Comparison of ENCODE assay signal across 12 cellular contexts in genomic region chr1:30700528-30701265, GRCh38. TPM values are rescaled to one million over a fixed set of nuclear protein-coding genes. Genes with fewer than 3 reads are reported as not detected.
DNase-seq lines count a peak whose midpoint lies in the region; ATAC-seq and TF ChIP-seq lines count a peak whose summit lies in the region.
"Had no signal": no experiment of that assay in that cellular context is flagged by ENCODE, and none has a peak within 500 bp of the region (broad histone marks: within the 10 kb centered on the region; RNA-seq: fewer than 3 reads in every experiment).

No MANE protein-coding gene starts in this region.

- peak; percentile 89 for ATAC-seq in IMR-90 (ENCODE audit: low read depth)
- ATAC-seq: activated CD8-positive, alpha-beta memory T cell treated with anti-CD3 and anti-CD28 coated beads, Interleukin-2, amount 10 ng/mL, durations not matched to agents 7 days and 5 days had no signal

- no peak overlapping the region for H3K4me3 ChIP-seq in IMR-90 (ENCODE audit: insufficient read depth, low read depth, low read length)
- no peak overlapping the region for H3K4me3 ChIP-seq in epithelial cell of esophagus (ENCODE audit: low read length)
- H3K4me3 ChIP-seq in CD8-positive, alpha-beta memory T cell (ENCODE audit: low read length): no peak overlapping the region
- H3K4me3 ChIP-seq: thyroid gland had no signal

- H3K36me3 Mint-ChIP-seq in CD8-positive, alpha-beta memory T cell: no peaks in the 10 kb centered on the region
- H3K36me3 Mint-ChIP-seq: activated CD8-positive, alpha-beta memory T cell treated with anti-CD3 and anti-CD28 coated beads, Interleukin-2, amount 10 ng/mL, durations not matched to agents 7 days and 5 days had no signal

- H3K9me3 Mint-ChIP-seq in CD8-positive, alpha-beta memory T cell: no peaks in the 10 kb centered on the region
- H3K9me3 Mint-ChIP-seq: nephron had no signal

- peaks cover 2 to 5% of the 10 kb centered on the region in 2 donors for H3K27me3 Mint-ChIP-seq in CD8-positive, alpha-beta memory T cell

- peaks cover 4% of the 10 kb centered on the region; the same call in 1 of the 2 replicates for H3K4me1 ChIP-seq in IMR-90 (ENCODE audit: control insufficient read depth, insufficient read depth, low read length)
- no peaks in the 10 kb centered on the region for H3K4me1 ChIP-seq in CD8-positive, alpha-beta memory T cell (ENCODE audit: insufficient read depth, low read length)
- H3K4me1 ChIP-seq: thyroid gland had no signal

- peak overlapping the region; percentile 86 for H2AFZ ChIP-seq in IMR-90 (replicated peaks; ENCODE audit: low read length, poor library complexity)

- POLR2A ChIA-PET in IMR-90 (lab: Charles Lee; ENCODE audit: unreplicated experiment): no interaction called here
- POLR2A ChIA-PET in CD8-positive, alpha-beta memory T cell (lab: Charles Lee): no interaction called here

- H4K91ac ChIP-seq in IMR-90 (ENCODE audit: insufficient read depth, low read depth, low read length): peak overlapping the region; percentile 71; the same call in 1 of the 2 replicates

- peak overlapping the region; percentile 53; the same call in 1 of the 2 replicates for H3K4ac ChIP-seq in IMR-90 (ENCODE audit: low read depth, low read length)

- peak overlapping the region in 1 of 2 experiments; percentile 77; a peak in 3 of 4 replicates for H4K8ac ChIP-seq in IMR-90 (ENCODE audit: low read depth in 2 of 2, low read length in 2 of 2)

- H2BK5ac ChIP-seq in IMR-90 (ENCODE audit: low read depth, low read length, poor library complexity, severe bottlenecking): no peak overlapping the region

- no peak for TF ChIP-seq CTCF in IMR-90 (conservative IDR thresholded peaks at IDR 0.05; ENCODE audit: low read depth, low read length)
- no peak for TF ChIP-seq CTCF in epithelial cell of esophagus (IDR thresholded peaks at IDR 0.05; ENCODE audit: insufficient read depth, low read depth, low read length, missing control alignments)

- H3K79me1 ChIP-seq in IMR-90 (ENCODE audit: low read depth in 1 of 2, low read length in 2 of 2): no peaks in the 10 kb centered on the region

- in situ Hi-C loops in IMR-90 (cut with MboI; ENCODE audit: low sequenced_read_pairs): loop anchor here (10.0 kb wide), 2 partner anchors 996 to 1806 kb away; no protein-coding TSS in a partner anchor

- no peak overlapping the region for H3K56ac ChIP-seq in IMR-90 (ENCODE audit: extremely low read depth, insufficient read depth, low read length)

- peak overlapping the region; percentile 71; the same call in 1 of the 2 replicates for H2BK20ac ChIP-seq in IMR-90 (ENCODE audit: low read depth, low read length)

- no peaks in the 10 kb centered on the region for H4K20me1 ChIP-seq in IMR-90 (ENCODE audit: insufficient read depth, low read length)

- H3K14ac ChIP-seq in IMR-90 (replicated peaks; ENCODE audit: low read depth, low read length): peak overlapping the region; percentile 73; the same call in 1 of the 2 replicates

- H3K27ac Mint-ChIP-seq in CD8-positive, alpha-beta memory T cell: no peak overlapping the region
- H3K27ac Mint-ChIP-seq: activated CD8-positive, alpha-beta memory T cell treated with anti-CD3 and anti-CD28 coated beads, Interleukin-2, amount 10 ng/mL, durations not matched to agents 7 days and 5 days; nephron had no signal

- intact Hi-C loops in IMR-90 (cut with micrococcal nuclease): loop anchor here (10.0 kb wide), 1 partner anchor 616 kb away; no protein-coding TSS in a partner anchor

- peak overlapping the region; percentile 70; the same call in 1 of the 2 replicates for H2BK120ac ChIP-seq in IMR-90 (ENCODE audit: low read depth, low read length)

- no peak for TF ChIP-seq POLR2A in IMR-90 (IDR thresholded peaks at IDR 0.05; ENCODE audit: low read depth, low read length)

- H3K36me3 ChIP-seq in IMR-90 (ENCODE audit: control insufficient read depth, insufficient read depth, low read length): no peaks in the 10 kb centered on the region
- H3K36me3 ChIP-seq in CD8-positive, alpha-beta memory T cell (ENCODE audit: insufficient read depth, low read length): no peaks in the 10 kb centered on the region
- H3K36me3 ChIP-seq: thyroid gland had no signal

- H3K4me3 Mint-ChIP-seq in CD8-positive, alpha-beta memory T cell: no peak overlapping the region
- H3K4me3 Mint-ChIP-seq: activated CD8-positive, alpha-beta memory T cell treated with anti-CD3 and anti-CD28 coated beads, Interleukin-2, amount 10 ng/mL, durations not matched to agents 7 days and 5 days; nephron had no signal

- peak overlapping the region; percentile 66; the same call in 1 of the 2 replicates for H4K5ac ChIP-seq in IMR-90 (ENCODE audit: low read depth, low read length)

- no peak for TF ChIP-seq RAD21 in IMR-90 (IDR thresholded peaks at IDR 0.05; ENCODE audit: low read length)

- no peak overlapping the region for H2AK5ac ChIP-seq in IMR-90 (ENCODE audit: low read depth, low read length)

- peaks cover 3% of the 10 kb centered on the region; the same call in 1 of the 2 replicates for H3K9me1 ChIP-seq in IMR-90 (ENCODE audit: insufficient read depth, low read length)

- peak overlapping the region; percentile 71 for H2AK9ac ChIP-seq in IMR-90 (replicated peaks; ENCODE audit: low read depth, low read length, poor library complexity)

- dilution Hi-C loops in IMR-90 (cut with HindIII; ENCODE audit: low sequenced_read_pairs, unreplicated experiment): no loop called here

- DNase-seq in Ammon's horn (ENCODE audit: low spot score): peak; percentile 25
- DNase-seq in IMR-90: peak; percentile 76
- peak; percentile 69 for DNase-seq in epithelial cell of esophagus (ENCODE audit: low read depth)
- peak; percentile 44 for DNase-seq in occipital lobe (lab: John Stamatoyannopoulos, UW)
- no peak for DNase-seq in activated CD4-positive, CD25-positive, alpha-beta regulatory T cell treated with anti-CD3 and anti-CD28 coated beads, Interleukin-2, amount 50 U/mL, for 72 hours
- DNase-seq in cerebellar cortex (ENCODE audit: low spot score): no peak
- no peak for DNase-seq in middle frontal gyrus (ENCODE audit: extremely low spot score, low spot score)
- DNase-seq in CD8-positive, alpha-beta memory T cell: no peak
- DNase-seq: activated CD8-positive, alpha-beta memory T cell treated with anti-CD3 and anti-CD28 coated beads, Interleukin-2, amount 10 ng/mL, durations not matched to agents 7 days and 5 days; hippocampal formation had no signal

- H3K27ac ChIP-seq in IMR-90 (ENCODE audit: insufficient read depth, low read length): no peak overlapping the region
- H3K27ac ChIP-seq in CD8-positive, alpha-beta memory T cell (ENCODE audit: low read depth, low read length): no peak overlapping the region
- H3K27ac ChIP-seq: thyroid gland had no signal

- H3K9me3 ChIP-seq in IMR-90 (ENCODE audit: control insufficient read depth, insufficient read depth, low read length): no peaks in the 10 kb centered on the region
- H3K9me3 ChIP-seq in CD8-positive, alpha-beta memory T cell (ENCODE audit: low read length): no peaks in the 10 kb centered on the region
- H3K9me3 ChIP-seq: thyroid gland had no signal

- no peak overlapping the region for H3K23ac ChIP-seq in IMR-90 (ENCODE audit: low read depth, low read length)

- no peaks in the 10 kb centered on the region for H3K4me1 Mint-ChIP-seq in CD8-positive, alpha-beta memory T cell
- H3K4me1 Mint-ChIP-seq: activated CD8-positive, alpha-beta memory T cell treated with anti-CD3 and anti-CD28 coated beads, Interleukin-2, amount 10 ng/mL, durations not matched to agents 7 days and 5 days had no signal

- CTCF ChIA-PET in IMR-90 (lab: Yijun Ruan, JAX): no interaction called here
- CTCF ChIA-PET in CD8-positive, alpha-beta memory T cell (lab: Charles Lee): no interaction called here

- no peak overlapping the region for H3K18ac ChIP-seq in IMR-90 (ENCODE audit: low read depth, low read length)

- H3K27me3 ChIP-seq in IMR-90 (ENCODE audit: control insufficient read depth, insufficient read depth, low read length): peaks cover 8% of the 10 kb centered on the region
- H3K27me3 ChIP-seq in CD8-positive, alpha-beta memory T cell (ENCODE audit: insufficient read depth, low read length, poor library complexity, severe bottlenecking): no peaks in the 10 kb centered on the region
- H3K27me3 ChIP-seq: thyroid gland had no signal

- H3K9ac ChIP-seq in IMR-90 (ENCODE audit: low read depth, low read length): no peak overlapping the region

- WGBS in IMR-90 (ENCODE audit: extremely low coverage in 2 of 2, insufficient read length in 1 of 2), 2 experiments: 60% methylated on average over 3 of the region's 7 CpGs; no CpG with 5 or more reads in 1 of the 2 experiments

- H3K4me2 ChIP-seq in IMR-90 (ENCODE audit: low read depth, low read length): no peak overlapping the region

- H2BK15ac ChIP-seq in IMR-90 (ENCODE audit: low read depth, low read length): no peak overlapping the region

- no TSS peak for BruUV-seq in IMR-90 (replicated peaks; lab: Mats Ljungman, UMichigan)

TF ChIP-seq in IMR-90, 13 proteins besides CTCF, POLR2A, EP300 and RAD21 (continues in another document):
- no peak for TF ChIP-seq MAFK (IDR thresholded peaks at IDR 0.05; ENCODE audit: low read depth, low read length)
- peak; percentile 23; the same call in 1 of the 2 replicates for TF ChIP-seq FOS (IDR thresholded peaks at IDR 0.05; ENCODE audit: low read depth, low read length)
- peak; percentile 87 for TF ChIP-seq MAZ (IDR thresholded peaks at IDR 0.05; ENCODE audit: borderline replicate concordance, low read depth, low read length)
- no peak for TF ChIP-seq CHD1 (IDR thresholded peaks at IDR 0.05; ENCODE audit: low read depth, low read length)
- TF ChIP-seq USF2 (IDR thresholded peaks at IDR 0.05; ENCODE audit: low read depth, low read length): peak; percentile 89

RNA-seq across cellular contexts. Expression of gene MATN1, which starts 22.7 kb away (rescaled TPM):
- total RNA-seq in IMR-90 (2012; rRNA removed): 0.56 TPM in 1 of 2 replicates, not detected in the other
- polyA plus RNA-seq in IMR-90 (2012; rRNA removed): 0.10 and 0.27 TPM in 2 replicates
- polyA plus RNA-seq in IMR-90 (2012; cell fraction: cytosol; rRNA removed): 0.03 TPM in 1 of 2 replicates, not detected in the other
- polyA plus RNA-seq in IMR-90 (2012; cell fraction: nucleus; rRNA removed; ENCODE audit: low replicate concordance): 1.1 and 1.3 TPM in 2 replicates
- total RNA-seq in occipital lobe: 0.31 TPM
- total RNA-seq in CD8-positive, alpha-beta memory T cell: under 1 TPM; 0.59 to 0.91 TPM
- not detected for polyA plus RNA-seq in CD8-positive, alpha-beta memory T cell

RNA-seq across cellular contexts. Expression of gene LAPTM5, which starts 56.9 kb away (rescaled TPM):
- total RNA-seq in IMR-90 (2012; rRNA removed): under 0.01 TPM in 1 of 2 replicates, not detected in the other
- 0.09 TPM in 2 replicates for polyA plus RNA-seq in IMR-90 (2012; rRNA removed)
- polyA plus RNA-seq in IMR-90 (2012; cell fraction: cytosol; rRNA removed): 0.12 TPM in 1 of 2 replicates, not detected in the other
- 0.07 and 0.16 TPM in 2 replicates for polyA plus RNA-seq in IMR-90 (2012; cell fraction: nucleus; rRNA removed; ENCODE audit: low replicate concordance)
- 3.9 TPM for total RNA-seq in occipital lobe
- 100 to 1,000 TPM; 204 to 206 TPM for total RNA-seq in CD8-positive, alpha-beta memory T cell
- polyA plus RNA-seq in CD8-positive, alpha-beta memory T cell: 589 TPM

Comparison
In these comparisons a context has a peak if more than half of its experiments do, and no peak if none do; other contexts are left out.
1. DNase-seq: peak in Ammon's horn (single experiment), IMR-90 (single experiment), epithelial cell of esophagus (single experiment) and occipital lobe (single experiment); none in activated CD4-positive, CD25-positive, alpha-beta regulatory T cell treated with anti-CD3 and anti-CD28 coated beads, Interleukin-2, amount 50 U/mL, for 72 hours (single experiment), cerebellar cortex (single experiment), middle frontal gyrus (single experiment) and CD8-positive, alpha-beta memory T cell (0 of 5).
2. RNA of gene LAPTM5, which starts 56.9 kb away (total RNA-seq): 204 to 206 TPM in CD8-positive, alpha-beta memory T cell; 3.9 TPM in occipital lobe (single experiment) and under 0.01 TPM in IMR-90; every median in the first group is over 10 times any median in the second.